8 cellular contexts compared by ENCODE assay signal in the genomic region with DNA sequence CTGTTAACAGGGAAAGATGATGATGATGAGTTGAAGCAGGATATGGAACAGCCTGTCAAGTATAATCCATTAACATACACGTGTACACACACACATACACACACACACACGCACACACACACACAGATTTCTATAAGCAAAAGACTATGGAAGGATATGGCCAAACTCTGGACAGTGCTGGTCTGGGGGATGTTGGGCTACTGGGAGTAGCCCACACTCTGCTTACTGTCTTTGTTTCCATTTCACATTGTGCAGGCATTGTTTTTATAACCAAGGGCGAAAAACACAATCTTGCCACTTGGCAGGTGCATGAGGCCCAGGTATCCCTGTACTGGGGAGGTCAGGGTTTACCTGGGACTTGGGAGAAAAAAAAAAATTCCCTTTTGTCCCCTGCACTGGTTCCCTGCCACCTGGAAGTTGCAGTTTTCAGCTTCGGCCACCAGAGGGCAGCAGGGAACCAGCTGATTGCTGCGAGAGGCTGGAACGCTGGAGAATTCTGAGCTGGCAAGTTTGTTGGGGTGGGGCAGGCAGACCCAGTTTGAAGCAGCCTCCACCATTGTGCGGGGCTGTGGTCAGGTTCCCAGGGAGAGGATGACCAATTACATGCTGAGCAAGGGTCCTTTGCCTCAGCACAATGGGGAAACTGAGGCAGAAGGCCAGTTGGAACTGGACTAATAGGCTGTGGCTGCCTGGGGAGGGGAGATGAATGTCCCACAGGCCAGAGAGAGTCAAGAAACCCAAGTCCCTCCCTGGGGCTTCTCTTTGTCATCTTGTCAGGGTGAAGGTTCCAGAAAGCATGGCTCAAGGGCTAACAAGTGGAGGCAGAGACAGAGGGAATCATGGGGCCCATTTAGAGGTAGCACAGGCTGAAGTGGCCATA. TPM values are rescaled to one million over a fixed set of nuclear protein-coding genes. Genes with fewer than 3 reads are reported as not detected.
DNase-seq lines count a peak whose midpoint lies in the region; ATAC-seq and TF ChIP-seq lines count a peak whose summit lies in the region.

No MANE protein-coding gene starts in this region.

- TF ChIP-seq POLR2A in Peyer's patch (IDR thresholded peaks at IDR 0.05): no peak

- H3K36me3 Mint-ChIP-seq in neural progenitor cell: no peaks in the 10 kb centered on the region

- H3K4me1 Mint-ChIP-seq in neural progenitor cell: peaks cover 5% of the 10 kb centered on the region
- H3K4me1 Mint-ChIP-seq in stimulated activated naive CD8-positive, alpha-beta T cell treated with anti-CD3 and anti-CD28 coated beads, Interleukin-15, amount 100 ng/mL, for 72 hours: peaks cover 5% of the 10 kb centered on the region

- no peaks in the 10 kb centered on the region for H4K20me1 ChIP-seq in neural progenitor cell (ENCODE audit: low read depth)

- H3K27ac ChIP-seq in Peyer's patch (no peak overlapping the region), neural progenitor cell (no peak overlapping the region)

- ATAC-seq in HG03378 (IDR thresholded peaks at IDR 0.05; ENCODE audit: unreplicated experiment): peak; percentile 47
- peak; percentile 68 for ATAC-seq in stimulated activated naive CD8-positive, alpha-beta T cell treated with anti-CD3 and anti-CD28 coated beads, Interleukin-15, amount 100 ng/mL, for 72 hours
- ATAC-seq in HG03521 (IDR thresholded peaks at IDR 0.05; ENCODE audit: unreplicated experiment): no peak

- H3K4me1 ChIP-seq in Peyer's patch (peaks cover 0 to 6% (median 0%) of the 10 kb centered on the region in 4 donors), neural progenitor cell (no peaks in the 10 kb centered on the region)

- H3K79me2 ChIP-seq in neural progenitor cell (ENCODE audit: low read depth): no peaks in the 10 kb centered on the region

- no peak overlapping the region for H3K27ac Mint-ChIP-seq in neural progenitor cell
- no peak overlapping the region for H3K27ac Mint-ChIP-seq in stimulated activated naive CD8-positive, alpha-beta T cell treated with anti-CD3 and anti-CD28 coated beads, Interleukin-15, amount 100 ng/mL, for 72 hours

- no peaks in the 10 kb centered on the region for H3K36me3 ChIP-seq in Peyer's patch
- no peaks in the 10 kb centered on the region for H3K36me3 ChIP-seq in neural progenitor cell

- peaks cover 3% of the 10 kb centered on the region for H3F3A ChIP-seq in neural progenitor cell (ENCODE audit: low read depth)

- H3K9me3 ChIP-seq in Peyer's patch (no peaks in the 10 kb centered on the region), neural progenitor cell (ENCODE audit: low read depth) (no peaks in the 10 kb centered on the region)

- no peak overlapping the region for H3K4me3 Mint-ChIP-seq in neural progenitor cell
- H3K4me3 Mint-ChIP-seq in stimulated activated naive CD8-positive, alpha-beta T cell treated with anti-CD3 and anti-CD28 coated beads, Interleukin-15, amount 100 ng/mL, for 72 hours: no peak overlapping the region

- H3K27me3 ChIP-seq in Peyer's patch (no peaks in the 10 kb centered on the region), neural progenitor cell (no peaks in the 10 kb centered on the region)

- no peak overlapping the region for H2AFZ ChIP-seq in neural progenitor cell (replicated peaks)

- H3K9me3 Mint-ChIP-seq in neural progenitor cell: peaks cover 7% of the 10 kb centered on the region
- H3K9me3 Mint-ChIP-seq in stimulated activated naive CD8-positive, alpha-beta T cell treated with anti-CD3 and anti-CD28 coated beads, Interleukin-15, amount 100 ng/mL, for 72 hours: no peaks in the 10 kb centered on the region

- no peak overlapping the region for H3K9ac ChIP-seq in neural progenitor cell

- TF ChIP-seq CTCF in Peyer's patch (IDR thresholded peaks at IDR 0.05) (peak; percentile 90 to 97 (median 94)), fibroblast of the aortic adventitia (IDR thresholded peaks at IDR 0.05; ENCODE audit: insufficient read depth, low read length) (peak; percentile 96), neural progenitor cell (IDR thresholded peaks at IDR 0.05) (peak; percentile 96)

- H3K27me3 Mint-ChIP-seq in neural progenitor cell (ENCODE audit: insufficient read depth, low read depth): peaks cover 2% of the 10 kb centered on the region
- H3K27me3 Mint-ChIP-seq in stimulated activated naive CD8-positive, alpha-beta T cell treated with anti-CD3 and anti-CD28 coated beads, Interleukin-15, amount 100 ng/mL, for 72 hours: peaks cover 5% of the 10 kb centered on the region

- H3K4me3 ChIP-seq in Peyer's patch (no peak overlapping the region), fibroblast of the aortic adventitia (ENCODE audit: low read depth, low read length) (no peak overlapping the region), neural progenitor cell (no peak overlapping the region)

- peak; percentile 88 for DNase-seq in GM03348 (ENCODE audit: low spot score)
- DNase-seq in Peyer's patch: peak; percentile 67 to 89 (median 83)
- peak; percentile 55 for DNase-seq in activated T-helper 1 cell treated with Interleukin-2 at 50 U/mL for 16 hours (ENCODE audit: low read depth)
- peak; percentile 82 for DNase-seq in fibroblast of the aortic adventitia (ENCODE audit: low read depth)
- DNase-seq in neural progenitor cell (ENCODE audit: low spot score): peak; percentile 85
- peak; percentile 63 to 71 for DNase-seq in stimulated activated naive CD8-positive, alpha-beta T cell treated with anti-CD3 and anti-CD28 coated beads, Interleukin-15, amount 100 ng/mL, for 72 hours

- no peak overlapping the region for H3K4me2 ChIP-seq in neural progenitor cell

RNA-seq across cellular contexts. Expression of a gene that starts 27.3 kb away (rescaled TPM):
- total RNA-seq in Peyer's patch: 10 to 100 TPM; 35.7 to 57.8 (median 45.0) TPM
- total RNA-seq in fibroblast of the aortic adventitia (ENCODE audit: low replicate concordance): 29.6 and 36.1 TPM in 2 replicates
- 27.1 and 27.8 TPM in 2 replicates for total RNA-seq in neural progenitor cell (ENCODE audit: low replicate concordance)
